1 cellular context compared by ENCODE assay signal in genomic region chr7:100016209-100016901, GRCh38.
TF ChIP-seq lines count a peak whose summit lies in the region.

No MANE protein-coding gene starts in this region.

TF ChIP-seq in SK-N-SH, 30 proteins besides CTCF, POLR2A, EP300 and RAD21 (continued from another document):
- TF ChIP-seq POLR2AphosphoS5 (IDR thresholded peaks at IDR 0.05; ENCODE audit: low read depth, low read length) (0 out of 2 replicates have a peak, but pooled peaks have one; percentile 22), FOSL2 (IDR thresholded peaks at IDR 0.05; ENCODE audit: borderline replicate concordance, low read depth) (no peak)
TF ChIP-seq in SK-N-SH: peak in this region for 3.
